ENCODE assay signal across 1 cellular context in genomic region chr7:44121761-44122420, GRCh38.
TF ChIP-seq lines count a peak whose summit lies in the region.

No MANE protein-coding gene starts in this region.

TF ChIP-seq in K562, 482 proteins besides CTCF, POLR2A, EP300 and RAD21:
- TF ChIP-seq ZNF277 (CRISPR knock-in tag; IDR thresholded peaks at IDR 0.05; ENCODE audit: borderline replicate concordance) (no peak), SRSF3 (IDR thresholded peaks at IDR 0.05; ENCODE audit: insufficient read depth, low read length) (no peak), CC2D1A (IDR thresholded peaks at IDR 0.05) (no peak), ZNF512 (tag; IDR thresholded peaks at IDR 0.05) (no peak), ZNF695 (CRISPR knock-in tag; IDR thresholded peaks at IDR 0.05) (no peak), RBFOX2 (IDR thresholded peaks at IDR 0.05; ENCODE audit: low read depth, low read length) (peak; percentile 44; the same call in 1 of the 2 replicates), TCF3 (CRISPR knock-in tag; IDR thresholded peaks at IDR 0.05) (no peak), CTCFL (IDR thresholded peaks at IDR 0.05; ENCODE audit: borderline replicate concordance, insufficient read depth, low read depth, low read length, poor library complexity, severe bottlenecking) (no peak), CBFB (CRISPR knock-in tag; IDR thresholded peaks at IDR 0.05) (0 out of 2 replicates have a peak, but pooled peaks have one; percentile 38), AFF1 (IDR thresholded peaks at IDR 0.05; ENCODE audit: low read depth in 1 of 2, partially characterized antibody in 2 of 2) (no peak), ATF7 (IDR thresholded peaks at IDR 0.05) (no peak)
